In the genomic region with DNA sequence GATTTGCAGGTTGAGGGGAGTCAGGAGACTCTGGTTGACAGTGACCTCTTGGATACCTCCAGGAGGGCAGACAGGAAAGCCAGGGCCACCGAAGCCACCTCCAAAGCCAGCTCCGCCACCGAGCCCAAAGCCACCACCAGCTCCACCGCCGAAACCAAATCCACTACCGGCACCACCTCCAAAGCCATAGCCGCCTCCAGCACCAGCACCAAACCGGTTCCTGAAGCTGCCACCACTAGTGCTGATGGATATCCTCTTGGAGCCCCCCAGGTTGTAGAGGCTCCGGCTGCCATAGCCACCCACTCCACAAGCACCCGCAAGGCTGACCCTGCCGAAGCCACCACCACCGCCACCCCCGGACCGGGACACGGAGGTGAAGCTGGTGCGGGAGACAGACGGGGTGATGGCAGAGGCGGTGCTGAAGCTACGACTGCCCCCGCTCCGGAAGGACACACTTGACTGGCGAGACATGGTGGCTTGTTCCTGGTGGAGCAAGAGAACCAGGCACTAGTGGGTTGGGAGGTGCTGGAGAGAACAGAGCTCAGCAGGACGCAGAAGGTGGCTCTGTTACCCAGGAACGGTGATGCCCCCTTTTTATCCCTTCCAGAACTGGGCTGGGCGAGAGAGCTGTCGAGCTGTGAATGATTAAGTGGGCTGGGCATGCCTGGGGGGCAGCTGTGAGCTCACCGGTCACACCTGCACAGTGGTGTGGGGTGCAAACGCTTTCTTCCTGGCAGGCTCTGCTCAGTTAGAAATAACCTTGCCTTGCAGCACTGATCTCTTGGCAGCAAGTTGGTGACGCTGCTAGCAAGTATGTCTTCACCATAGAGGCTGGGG, we compare ENCODE assay signal across 23 cellular contexts. TPM values are rescaled to one million over a fixed set of nuclear protein-coding genes. Genes with fewer than 3 reads are reported as not detected.
DNase-seq lines count a peak whose midpoint lies in the region; ATAC-seq and TF ChIP-seq lines count a peak whose summit lies in the region.
"Had no signal": no experiment of that assay in that cellular context is flagged by ENCODE, and none has a peak within 500 bp of the region (broad histone marks: within the 10 kb centered on the region; RNA-seq: fewer than 3 reads in every experiment).

A gene (minus strand): TSS at position 569 of the 837 bp plus-strand sequence. CDS start 98 bp downstream, at position 471.

- H3K27ac Mint-ChIP-seq in natural killer cell (no peak within 1 kb of the TSS), CD14-positive monocyte (no peak within 1 kb of the TSS)
- H3K27ac Mint-ChIP-seq in natural killer cell treated with Interleukin-12 subunit alpha and Interleukin-12 subunit beta and Interleukin-15 and Interleukin-18, amount 100 ng/mL, for 72 hours = no peak within 1 kb of the TSS
- H3K27ac Mint-ChIP-seq in activated CD4-positive, alpha-beta T cell treated with anti-CD3 and anti-CD28 coated beads, Interleukin-2, amount 10 ng/mL, durations not matched to agents 7 days and 5 days = no peak within 1 kb of the TSS
- H3K27ac Mint-ChIP-seq: activated naive CD4-positive, alpha-beta T cell treated with anti-CD3 and anti-CD28 coated beads, Interleukin-2, amount 50 U/mL, for 24 hours; GM23338; T-helper 1 cell treated with Interleukin-12 subunit alpha and Interleukin-12 subunit beta and Interleukin-4 antibody, amounts not matched to agents 30 μg/mL and 1 μg/mL, for 36 hours had no signal

- CTCF ChIA-PET in activated CD4-positive, alpha-beta T cell treated with anti-CD3 and anti-CD28 coated beads, Interleukin-2, amount 10 ng/mL, durations not matched to agents 7 days and 5 days (lab: Charles Lee) = no interaction called here

- H3K4me3 Mint-ChIP-seq in natural killer cell (no peak within 1 kb of the TSS), CD14-positive monocyte (no peak within 1 kb of the TSS)
- no peak within 1 kb of the TSS for H3K4me3 Mint-ChIP-seq in natural killer cell treated with Interleukin-12 subunit alpha and Interleukin-12 subunit beta and Interleukin-15 and Interleukin-18, amount 100 ng/mL, for 72 hours
- H3K4me3 Mint-ChIP-seq in activated CD4-positive, alpha-beta T cell treated with anti-CD3 and anti-CD28 coated beads, Interleukin-2, amount 10 ng/mL, durations not matched to agents 7 days and 5 days = no peak within 1 kb of the TSS
- H3K4me3 Mint-ChIP-seq: activated naive CD4-positive, alpha-beta T cell treated with anti-CD3 and anti-CD28 coated beads, Interleukin-2, amount 50 U/mL, for 24 hours; brain; GM23338; T-helper 1 cell treated with Interleukin-12 subunit alpha and Interleukin-12 subunit beta and Interleukin-4 antibody, amounts not matched to agents 30 μg/mL and 1 μg/mL, for 36 hours had no signal

- peak; percentile 9 for DNase-seq in natural killer cell
- no peak for DNase-seq in natural killer cell treated with Interleukin-12 subunit alpha and Interleukin-12 subunit beta and Interleukin-15 and Interleukin-18, amount 100 ng/mL, for 72 hours (ENCODE audit: low spot score)
- DNase-seq in epithelial cell of esophagus (ENCODE audit: low read depth) = peak; percentile 100
- no peak for DNase-seq in omental fat pad (ENCODE audit: low spot score)
- DNase-seq in CD14-positive monocyte (ENCODE audit: low spot score) = no peak
- no peak for DNase-seq in activated CD4-positive, alpha-beta T cell treated with anti-CD3 and anti-CD28 coated beads, Interleukin-2, amount 10 ng/mL, durations not matched to agents 7 days and 5 days
- no peak for DNase-seq in NCI-H1436 treated with DMSO at 0.1 percent for 48 hours (lab: John Stamatoyannopoulos, UW)
- DNase-seq in NCI-H2196 treated with DMSO at 0.1 percent for 48 hours (lab: John Stamatoyannopoulos, UW; ENCODE audit: unreplicated experiment) = no peak
- DNase-seq: activated CD4-positive, CD25-positive, alpha-beta regulatory T cell; activated T-cell treated with anti-CD3 and anti-CD28 coated beads for 4 hours; effector CD8-positive, alpha-beta T cell; foreskin fibroblast; MG63; NCI-H774; right cardiac atrium; stimulated activated CD4-positive, alpha-beta T cell treated with anti-CD3 and anti-CD28 coated beads, Interleukin-2, amount 100 ng/mL, for 48 hours had no signal

- H3K27me3 Mint-ChIP-seq in natural killer cell (ENCODE audit: low read depth in 2 of 2) = peaks cover 3 to 9% of the 10 kb centered on the region in 2 donors
- peaks cover 0 to 2% of the 10 kb centered on the region in 2 donors for H3K27me3 Mint-ChIP-seq in natural killer cell treated with Interleukin-12 subunit alpha and Interleukin-12 subunit beta and Interleukin-15 and Interleukin-18, amount 100 ng/mL, for 72 hours
- peaks cover 4 to 14% (median 8%) of the 10 kb centered on the region in 3 donors for H3K27me3 Mint-ChIP-seq in CD14-positive monocyte (ENCODE audit: low read depth in 3 of 3)
- H3K27me3 Mint-ChIP-seq in activated CD4-positive, alpha-beta T cell treated with anti-CD3 and anti-CD28 coated beads, Interleukin-2, amount 10 ng/mL, durations not matched to agents 7 days and 5 days = no peaks in the 10 kb centered on the region
- H3K27me3 Mint-ChIP-seq: activated naive CD4-positive, alpha-beta T cell treated with anti-CD3 and anti-CD28 coated beads, Interleukin-2, amount 50 U/mL, for 24 hours had no signal

- no peaks in the 10 kb centered on the region for H3K36me3 Mint-ChIP-seq in natural killer cell
- no peaks in the 10 kb centered on the region for H3K36me3 Mint-ChIP-seq in natural killer cell treated with Interleukin-12 subunit alpha and Interleukin-12 subunit beta and Interleukin-15 and Interleukin-18, amount 100 ng/mL, for 72 hours
- no peaks in the 10 kb centered on the region for H3K36me3 Mint-ChIP-seq in CD14-positive monocyte
- no peaks in the 10 kb centered on the region for H3K36me3 Mint-ChIP-seq in activated CD4-positive, alpha-beta T cell treated with anti-CD3 and anti-CD28 coated beads, Interleukin-2, amount 10 ng/mL, durations not matched to agents 7 days and 5 days (ENCODE audit: low read depth)
- H3K36me3 Mint-ChIP-seq: activated naive CD4-positive, alpha-beta T cell treated with anti-CD3 and anti-CD28 coated beads, Interleukin-2, amount 50 U/mL, for 24 hours; brain had no signal

- ATAC-seq in natural killer cell (no peak), omental fat pad (ENCODE audit: low FRiP score) (peak; percentile 12)
- ATAC-seq in natural killer cell treated with Interleukin-12 subunit alpha and Interleukin-12 subunit beta and Interleukin-15 and Interleukin-18, amount 100 ng/mL, for 72 hours = no peak

- intact Hi-C loops in natural killer cell (cut with micrococcal nuclease) = no loop called here
- intact Hi-C loops in CD14-positive monocyte (cut with micrococcal nuclease) = no loop called here

- peaks cover 6 to 10% of the 10 kb centered on the region in 2 donors for H3K4me1 Mint-ChIP-seq in natural killer cell
- peaks cover 0 to 5% of the 10 kb centered on the region in 2 donors for H3K4me1 Mint-ChIP-seq in natural killer cell treated with Interleukin-12 subunit alpha and Interleukin-12 subunit beta and Interleukin-15 and Interleukin-18, amount 100 ng/mL, for 72 hours (ENCODE audit: low read depth in 2 of 2)
- H3K4me1 Mint-ChIP-seq in CD14-positive monocyte = no peaks in the 10 kb centered on the region
- H3K4me1 Mint-ChIP-seq in activated CD4-positive, alpha-beta T cell treated with anti-CD3 and anti-CD28 coated beads, Interleukin-2, amount 10 ng/mL, durations not matched to agents 7 days and 5 days = no peaks in the 10 kb centered on the region
- H3K4me1 Mint-ChIP-seq: activated naive CD4-positive, alpha-beta T cell treated with anti-CD3 and anti-CD28 coated beads, Interleukin-2, amount 50 U/mL, for 24 hours had no signal

- no peak for TF ChIP-seq CTCF in natural killer cell (IDR thresholded peaks at IDR 0.05)
- no peak for TF ChIP-seq CTCF in epithelial cell of esophagus (IDR thresholded peaks at IDR 0.05; ENCODE audit: insufficient read depth, low read depth, low read length, missing control alignments)
- no peak for TF ChIP-seq CTCF in omental fat pad (IDR thresholded peaks at IDR 0.05)
- TF ChIP-seq CTCF in CD14-positive monocyte (IDR thresholded peaks at IDR 0.05) = no peak

- H3K4me3 ChIP-seq in epithelial cell of esophagus (ENCODE audit: low read length) = peak within 1 kb of the TSS; percentile 75
- H3K4me3 ChIP-seq: GM23338, MG63, thoracic aorta had no signal

- POLR2A ChIA-PET in activated CD4-positive, alpha-beta T cell treated with anti-CD3 and anti-CD28 coated beads, Interleukin-2, amount 10 ng/mL, durations not matched to agents 7 days and 5 days (lab: Charles Lee) = no interaction called here

- H3K9me3 Mint-ChIP-seq in natural killer cell (no peaks in the 10 kb centered on the region), CD14-positive monocyte (no peaks in the 10 kb centered on the region)
- H3K9me3 Mint-ChIP-seq in natural killer cell treated with Interleukin-12 subunit alpha and Interleukin-12 subunit beta and Interleukin-15 and Interleukin-18, amount 100 ng/mL, for 72 hours = no peaks in the 10 kb centered on the region
- no peaks in the 10 kb centered on the region for H3K9me3 Mint-ChIP-seq in activated CD4-positive, alpha-beta T cell treated with anti-CD3 and anti-CD28 coated beads, Interleukin-2, amount 10 ng/mL, durations not matched to agents 7 days and 5 days
- H3K9me3 Mint-ChIP-seq: activated naive CD4-positive, alpha-beta T cell treated with anti-CD3 and anti-CD28 coated beads, Interleukin-2, amount 50 U/mL, for 24 hours; GM23338; T-helper 1 cell treated with Interleukin-12 subunit alpha and Interleukin-12 subunit beta and Interleukin-4 antibody, amounts not matched to agents 30 μg/mL and 1 μg/mL, for 36 hours had no signal

RNA-seq across cellular contexts. Expression of the gene that starts here (rescaled TPM):
- total RNA-seq in natural killer cell (under 1 TPM in 2 of 3 donors, not detected in 1; 0.40 to 0.70 TPM), omental fat pad (10 to 100 TPM in 3 of 4 donors, 1 to 10 TPM in 1; 3.6 to 59.0 (median 14.4) TPM)
- total RNA-seq in natural killer cell treated with Interleukin-12 subunit alpha and Interleukin-12 subunit beta and Interleukin-15 and Interleukin-18, amount 100 ng/mL, for 72 hours = not detected
- not detected for polyA plus RNA-seq in CD14-positive monocyte
- total RNA-seq in activated CD4-positive, alpha-beta T cell treated with anti-CD3 and anti-CD28 coated beads, Interleukin-2, amount 10 ng/mL, durations not matched to agents 7 days and 5 days = not detected
- total RNA-seq: GM23338, lung microvascular endothelial cell, right cardiac atrium had no signal
- polyA plus RNA-seq: GM23338, neural cell had no signal

Comparison
In these comparisons a context has a peak if more than half of its experiments do, and no peak if none do; other contexts are left out.
1. Peak in DNase-seq in natural killer cell; RNA of the gene not detected or under 1 TPM.